31 cellular contexts compared by ENCODE assay signal in genomic region chr13:92251815-92252214, GRCh38.
"Had no signal": no experiment of that assay in that cellular context is flagged by ENCODE, and none has a peak within 500 bp of the region (broad histone marks: within the 10 kb centered on the region; RNA-seq: fewer than 3 reads in every experiment).

No MANE protein-coding gene starts in this region.

- H3K27ac ChIP-seq: breast epithelium, colonic mucosa, SJSA1, VCaP had no signal

- H3K4me1 ChIP-seq: breast epithelium, colonic mucosa, SJSA1 had no signal

- H3K9me3 Mint-ChIP-seq: activated naive CD4-positive, alpha-beta T cell treated with anti-CD3 and anti-CD28 coated beads for 36 hours had no signal

- H3K4me3 ChIP-seq: breast epithelium, colonic mucosa, SJSA1 had no signal

- H3K27ac Mint-ChIP-seq: activated CD4-positive, alpha-beta memory T cell treated with anti-CD3 and anti-CD28 coated beads for 36 hours; activated CD4-positive, alpha-beta T cell treated with anti-CD3 and anti-CD28 coated beads, Interleukin-2, amount 10 ng/mL, durations not matched to agents 7 days and 5 days; activated naive CD4-positive, alpha-beta T cell treated with anti-CD3 and anti-CD28 coated beads for 36 hours; activated naive CD8-positive, alpha-beta T cell; activated T-helper 17 cell treated with anti-CD3 and anti-CD28 coated beads, Interleukin-2, amount 50 U/mL, for 72 hours; T-cell had no signal

- H3K36me3 Mint-ChIP-seq: activated CD4-positive, alpha-beta memory T cell treated with anti-CD3 and anti-CD28 coated beads for 36 hours; activated naive CD8-positive, alpha-beta T cell; T-cell had no signal

- H3K9me3 ChIP-seq: breast epithelium, colonic mucosa, SJSA1 had no signal

- H3K27me3 Mint-ChIP-seq: activated CD4-positive, alpha-beta memory T cell treated with anti-CD3 and anti-CD28 coated beads for 36 hours; activated CD4-positive, alpha-beta T cell treated with anti-CD3 and anti-CD28 coated beads, Interleukin-2, amount 10 ng/mL, durations not matched to agents 7 days and 5 days; activated naive CD8-positive, alpha-beta T cell; activated T-helper 17 cell treated with anti-CD3 and anti-CD28 coated beads, Interleukin-2, amount 50 U/mL, for 72 hours; T-cell had no signal

- DNase-seq: activated CD4-positive, alpha-beta memory T cell treated with anti-CD3 and anti-CD28 coated beads for 36 hours; activated CD4-positive, alpha-beta T cell treated with anti-CD3 and anti-CD28 coated beads, Interleukin-2, amount 10 ng/mL, durations not matched to agents 7 days and 5 days; activated CD4-positive, CD25-positive, alpha-beta regulatory T cell; activated gamma-delta T cell; activated naive CD4-positive, alpha-beta T cell treated with anti-CD3 and anti-CD28 coated beads for 36 hours; activated T-cell treated with anti-CD3 and anti-CD28 coated beads for 4 hours; activated T-cell treated with anti-CD3 and anti-CD28 coated beads, Interleukin-2, amount 50 U/mL, for 48 hours; caudate nucleus; colonic mucosa; Karpas-422; MM.1S; NCI-H1092 treated with DMSO at 0.1 percent for 48 hours; NCI-H1417 treated with DMSO at 0.1 percent for 48 hours; NCI-H1694; NCI-H2029; NCI-H2107; NCI-H2171 treated with DMSO at 0.1 percent for 48 hours; NCI-H226; NCI-H526; NCI-H774; PC-3; SHP77; T-cell; T-helper 2 cell; T1000 had no signal

- H3K4me3 Mint-ChIP-seq: activated CD4-positive, alpha-beta memory T cell treated with anti-CD3 and anti-CD28 coated beads for 36 hours; activated CD4-positive, alpha-beta T cell treated with anti-CD3 and anti-CD28 coated beads, Interleukin-2, amount 10 ng/mL, durations not matched to agents 7 days and 5 days; activated naive CD4-positive, alpha-beta T cell treated with anti-CD3 and anti-CD28 coated beads for 36 hours; activated naive CD8-positive, alpha-beta T cell; activated T-helper 17 cell treated with anti-CD3 and anti-CD28 coated beads, Interleukin-2, amount 50 U/mL, for 72 hours; T-cell had no signal

- H3K36me3 ChIP-seq: breast epithelium, colonic mucosa, SJSA1 had no signal

- H3K4me1 Mint-ChIP-seq: activated CD4-positive, alpha-beta T cell treated with anti-CD3 and anti-CD28 coated beads, Interleukin-2, amount 10 ng/mL, durations not matched to agents 7 days and 5 days; activated T-helper 17 cell treated with anti-CD3 and anti-CD28 coated beads, Interleukin-2, amount 50 U/mL, for 72 hours; T-cell had no signal

- FAIRE-seq: RCC 7860 had no signal

- H3K27me3 ChIP-seq: breast epithelium, colonic mucosa, SJSA1 had no signal
